In genomic region chr1:11681071-11681771, GRCh38 we compare ENCODE assay signal across 8 cellular contexts. TPM values are rescaled to one million over a fixed set of nuclear protein-coding genes. Genes with fewer than 3 reads are reported as not detected.
A peak's percentile ranks its signal among the peaks of the same experiment; 100 is the strongest.
DNase-seq lines count a peak whose midpoint lies in the region; ATAC-seq, FAIRE-seq and TF ChIP-seq lines count a peak whose summit lies in the region.

TSS of gene MAD2L2 (minus strand) at chr1:11681148. CDS start at chr1:11680601, 547 bp downstream.

- peak; percentile 98 for ATAC-seq in right cardiac atrium

- TF ChIP-seq CTCF in GM12864 (IDR thresholded peaks at IDR 0.05; ENCODE audit: low read depth, low read length, missing control alignments) (no peak), HFFc6 (IDR thresholded peaks at IDR 0.05) (no peak)

- FAIRE-seq in urothelium cell line (lab: Jason Lieb, UNC) = peak; percentile 53

- peaks cover 3% of the 10 kb centered on the region for H3K4me1 ChIP-seq in right cardiac atrium (ENCODE audit: control insufficient read depth, insufficient read depth, low read length)

- peak within 1 kb of the TSS; percentile 92 for H3K4me3 Mint-ChIP-seq in HFFc6

- H3K36me3 Mint-ChIP-seq in HFFc6 (ENCODE audit: low read depth) = no peaks in the 10 kb centered on the region

- DNase-seq in GM12864 (ENCODE audit: low read depth) (peak; percentile 35), HFFc6 (peak; percentile 75), NCI-H1092 (lab: John Stamatoyannopoulos, UW) (peak; percentile 81), right cardiac atrium (peak; percentile 90 to 96 (median 96)), putamen (ENCODE audit: low spot score) (peak; percentile 87), urothelium cell line (ENCODE audit: low spot score) (peak; percentile 97)

- H3K4me1 Mint-ChIP-seq in HFFc6 (ENCODE audit: low read depth) = peaks cover 18% of the 10 kb centered on the region

- no peaks in the 10 kb centered on the region for H3K27me3 ChIP-seq in right cardiac atrium (ENCODE audit: control insufficient read depth, insufficient read depth)

- H3K27ac ChIP-seq in angular gyrus (ENCODE audit: low read depth, low read length) = peak within 1 kb of the TSS; percentile 84
- H3K27ac ChIP-seq in right cardiac atrium (ENCODE audit: low read length) = peak within 1 kb of the TSS; percentile 49

- H3K9me3 Mint-ChIP-seq in HFFc6 = no peaks in the 10 kb centered on the region

- WGBS in right cardiac atrium = under 1% methylated on average over 71 of the region's 71 CpGs

- peak within 1 kb of the TSS; percentile 87 for H3K4me3 ChIP-seq in GM12864 (ENCODE audit: low read depth, low read length)
- peak within 1 kb of the TSS; percentile 77 for H3K4me3 ChIP-seq in right cardiac atrium (ENCODE audit: low read length)

- intact Hi-C loops in T-helper 2 cell treated with Interferon-gamma antibody and Interleukin-4, amounts not matched to agents 100 ng/mL and 5 ng/mL, for 36 hours (cut with micrococcal nuclease) = loop anchor here (1.0 to 5.0 kb wide), 5 partner anchors 17 to 122 kb away; partner anchors contain the start of genes AGTRAP, FBXO2, FBXO44 and FBXO6
- intact Hi-C loops in right cardiac atrium (cut with DNase I) = no loop called here

- no peaks in the 10 kb centered on the region for H3K9me3 ChIP-seq in right cardiac atrium (ENCODE audit: control insufficient read depth, low read length)

- H3K27ac Mint-ChIP-seq in HFFc6 = peak within 1 kb of the TSS; percentile 88

- peaks cover 23% of the 10 kb centered on the region for H3K27me3 Mint-ChIP-seq in HFFc6 (ENCODE audit: insufficient read depth)

RNA-seq across cellular contexts. Expression of gene MAD2L2, which starts in this region (rescaled TPM):
- 10 to 100 TPM; 31.7 to 48.8 (median 42.2) TPM for total RNA-seq in HFFc6 (2021; fragmentation: NEBNext Ultra II Directional; extraction: Animal tissue kit (Norgen Biotek cat#: 25700))
- total RNA-seq in T-helper 2 cell treated with Interferon-gamma antibody and Interleukin-4, amounts not matched to agents 100 ng/mL and 5 ng/mL, for 36 hours = 59.0 and 60.2 TPM in 2 replicates
- total RNA-seq in right cardiac atrium = 10 to 100 TPM; 15.5 to 20.3 (median 16.7) TPM
- polyA plus RNA-seq in right cardiac atrium = 22.8 TPM

Comparison
In these comparisons a context has a peak if more than half of its experiments do, and no peak if none do; other contexts are left out.
1. Peak in every context shown above with its lines: DNase-seq, ATAC-seq, H3K4me3 ChIP-seq and H3K27ac ChIP-seq.
2. DNase-seq: peak in every context shown above with its lines; median percentile 97 in urothelium cell line; 96 in right cardiac atrium; 87 in putamen; 81 in NCI-H1092; 75 in HFFc6; 35 in GM12864.